ENCODE assay signal across 16 cellular contexts in the genomic region with DNA sequence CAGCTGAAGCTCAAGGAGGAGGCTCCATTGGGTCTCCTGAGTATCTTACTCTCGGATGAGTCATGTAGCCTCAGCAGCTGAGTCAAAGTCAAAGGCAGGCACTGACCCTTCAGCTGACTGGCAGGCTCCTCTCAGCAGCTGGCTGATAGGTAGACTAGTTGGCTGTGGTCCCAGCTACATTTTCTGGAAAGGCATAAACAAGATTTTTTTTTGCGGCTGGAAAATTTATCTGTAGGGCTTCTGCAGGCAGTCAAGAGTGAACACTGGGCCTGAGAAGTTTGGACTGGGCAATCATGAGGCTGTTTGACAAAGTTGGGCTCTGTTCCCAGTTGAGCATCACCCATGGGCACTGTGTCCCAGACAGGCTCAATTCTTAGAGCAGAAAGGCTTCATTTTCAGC.
DNase-seq lines count a peak whose midpoint lies in the region; ATAC-seq lines count a peak whose summit lies in the region.
"Had no signal": no experiment of that assay in that cellular context is flagged by ENCODE, and none has a peak within 500 bp of the region (broad histone marks: within the 10 kb centered on the region; RNA-seq: fewer than 3 reads in every experiment).

No MANE protein-coding gene starts in this region.

- DNase-seq in A172 (ENCODE audit: low spot score) (peak; percentile 77), M059J (ENCODE audit: low read depth) (peak; percentile 24), left lobe of liver (ENCODE audit: low spot score) (peak; percentile 70), NCI-H146 (lab: John Stamatoyannopoulos, UW) (no peak), NCI-H2029 treated with DMSO at 0.1 percent for 48 hours (lab: John Stamatoyannopoulos, UW) (no peak)
- DNase-seq in activated T-cell treated with anti-CD3 and anti-CD28 coated beads, Interleukin-2, amount 50 U/mL, for 4 hours, result no peak
- DNase-seq: activated CD4-positive, alpha-beta T cell treated with anti-CD3 and anti-CD28 coated beads, Interleukin-2, amount 10 ng/mL, durations not matched to agents 7 days and 5 days; activated T-cell treated with anti-CD3 and anti-CD28 coated beads, Interleukin-2, amount 50 U/mL, for 1 hour; colonic mucosa; lower lobe of right lung; NCI-H2029; SIG-M5; stomach had no signal

- peaks cover 5% of the 10 kb centered on the region for H3K9me3 Mint-ChIP-seq in activated T-cell treated with anti-CD3 and anti-CD28 coated beads, Interleukin-2, amount 50 U/mL, for 4 hours

- H3K36me3 Mint-ChIP-seq in activated T-cell treated with anti-CD3 and anti-CD28 coated beads, Interleukin-2, amount 50 U/mL, for 4 hours (ENCODE audit: insufficient read depth), result no peaks in the 10 kb centered on the region

- no peak overlapping the region for H3K4me3 Mint-ChIP-seq in activated T-cell treated with anti-CD3 and anti-CD28 coated beads, Interleukin-2, amount 50 U/mL, for 4 hours
- H3K4me3 Mint-ChIP-seq: activated CD4-positive, alpha-beta T cell treated with anti-CD3 and anti-CD28 coated beads, Interleukin-2, amount 10 ng/mL, durations not matched to agents 7 days and 5 days had no signal

- H3K4me1 Mint-ChIP-seq in activated T-cell treated with anti-CD3 and anti-CD28 coated beads, Interleukin-2, amount 50 U/mL, for 4 hours (ENCODE audit: low read depth), result no peaks in the 10 kb centered on the region
- H3K4me1 Mint-ChIP-seq: activated CD4-positive, alpha-beta T cell treated with anti-CD3 and anti-CD28 coated beads, Interleukin-2, amount 10 ng/mL, durations not matched to agents 7 days and 5 days had no signal

- ATAC-seq in left lobe of liver (peak; percentile 98), GM21515 (IDR thresholded peaks at IDR 0.05; ENCODE audit: unreplicated experiment) (no peak)
- ATAC-seq in activated T-cell treated with anti-CD3 and anti-CD28 coated beads, Interleukin-2, amount 50 U/mL, for 4 hours, result no peak
- ATAC-seq: esophagus mucosa had no signal

- no peaks in the 10 kb centered on the region for H3K27me3 Mint-ChIP-seq in activated T-cell treated with anti-CD3 and anti-CD28 coated beads, Interleukin-2, amount 50 U/mL, for 4 hours (ENCODE audit: low read depth)
- H3K27me3 Mint-ChIP-seq: activated CD4-positive, alpha-beta T cell treated with anti-CD3 and anti-CD28 coated beads, Interleukin-2, amount 10 ng/mL, durations not matched to agents 7 days and 5 days had no signal

- H3K27ac ChIP-seq in angular gyrus (ENCODE audit: low read depth, low read length), result peak overlapping the region; percentile 54
- H3K27ac ChIP-seq: colonic mucosa, lower lobe of right lung, stomach had no signal

Comparison
In these comparisons a context has a peak if more than half of its experiments do, and no peak if none do; other contexts are left out.
1. DNase-seq: peak in A172 (single experiment), M059J (single experiment) and left lobe of liver (single experiment); none in NCI-H146 (single experiment), activated T-cell treated with anti-CD3 and anti-CD28 coated beads, Interleukin-2, amount 50 U/mL, for 4 hours (single experiment) and NCI-H2029 treated with DMSO at 0.1 percent for 48 hours (single experiment).